ENCODE assay signal across 10 cellular contexts in genomic region chr1:89611721-89612120, GRCh38. TPM values are rescaled to one million over a fixed set of nuclear protein-coding genes. Genes with fewer than 3 reads are reported as not detected.
DNase-seq lines count a peak whose midpoint lies in the region; ATAC-seq and TF ChIP-seq lines count a peak whose summit lies in the region.
"Had no signal": no experiment of that assay in that cellular context is flagged by ENCODE, and none has a peak within 500 bp of the region (broad histone marks: within the 10 kb centered on the region; RNA-seq: fewer than 3 reads in every experiment).

No MANE protein-coding gene starts in this region.

- TF ChIP-seq CTCF in WTC11 (IDR thresholded peaks at IDR 0.05): no peak

- ATAC-seq in GM18861 (IDR thresholded peaks at IDR 0.05; ENCODE audit: unreplicated experiment): peak; percentile 95
- peak; percentile 96 for ATAC-seq in GM21447 (IDR thresholded peaks at IDR 0.05; ENCODE audit: unreplicated experiment)
- peak; percentile 96 for ATAC-seq in HG03139 (IDR thresholded peaks at IDR 0.05; ENCODE audit: unreplicated experiment)
- ATAC-seq in central memory CD8-positive, alpha-beta T cell (replicated peaks; ENCODE audit: extremely low read depth, poor library complexity, severe bottlenecking): no peak
- no peak for ATAC-seq in WTC11

- CTCF ChIA-PET in WTC11 (lab: Charles Lee): interaction anchor here (1.1 to 1.4 kb wide), 2 partner anchors 128 to 151 kb away, joined by 3 to 8 read pairs; no protein-coding TSS in a partner anchor

- H3K4me3 Mint-ChIP-seq in central memory CD8-positive, alpha-beta T cell: peak overlapping the region; percentile 85
- H3K4me3 Mint-ChIP-seq in WTC11: no peak overlapping the region

- peaks cover 74% of the 10 kb centered on the region for H3K4me1 Mint-ChIP-seq in central memory CD8-positive, alpha-beta T cell
- H3K4me1 Mint-ChIP-seq in WTC11: peaks cover 8% of the 10 kb centered on the region

- DNase-seq in central memory CD8-positive, alpha-beta T cell (ENCODE audit: low spot score in 2 of 2): no peak
- DNase-seq in cortex of kidney (lab: John Stamatoyannopoulos, UW) (no peak), RPMI8226 (no peak), NAMALWA (ENCODE audit: low spot score) (no peak), WTC11 (ENCODE audit: low spot score) (no peak)
- DNase-seq: hypothalamus, IMR-90 had no signal

- H3K27me3 Mint-ChIP-seq in central memory CD8-positive, alpha-beta T cell: no peaks in the 10 kb centered on the region
- no peaks in the 10 kb centered on the region for H3K27me3 Mint-ChIP-seq in WTC11 (ENCODE audit: low read depth)

- peaks cover 21% of the 10 kb centered on the region for H3K36me3 Mint-ChIP-seq in central memory CD8-positive, alpha-beta T cell (ENCODE audit: insufficient read depth)
- peaks cover 10% of the 10 kb centered on the region for H3K36me3 Mint-ChIP-seq in WTC11

- H3K9me3 Mint-ChIP-seq in central memory CD8-positive, alpha-beta T cell: no peaks in the 10 kb centered on the region
- peaks cover 5% of the 10 kb centered on the region for H3K9me3 Mint-ChIP-seq in WTC11

- POLR2A ChIA-PET in WTC11 (lab: Charles Lee): no interaction called here

- peak overlapping the region; percentile 98 for H3K27ac Mint-ChIP-seq in central memory CD8-positive, alpha-beta T cell (ENCODE audit: low read depth)
- no peak overlapping the region for H3K27ac Mint-ChIP-seq in WTC11

TF ChIP-seq in WTC11, 78 proteins besides CTCF, POLR2A, EP300 and RAD21:
- TF ChIP-seq, protein P1, sequence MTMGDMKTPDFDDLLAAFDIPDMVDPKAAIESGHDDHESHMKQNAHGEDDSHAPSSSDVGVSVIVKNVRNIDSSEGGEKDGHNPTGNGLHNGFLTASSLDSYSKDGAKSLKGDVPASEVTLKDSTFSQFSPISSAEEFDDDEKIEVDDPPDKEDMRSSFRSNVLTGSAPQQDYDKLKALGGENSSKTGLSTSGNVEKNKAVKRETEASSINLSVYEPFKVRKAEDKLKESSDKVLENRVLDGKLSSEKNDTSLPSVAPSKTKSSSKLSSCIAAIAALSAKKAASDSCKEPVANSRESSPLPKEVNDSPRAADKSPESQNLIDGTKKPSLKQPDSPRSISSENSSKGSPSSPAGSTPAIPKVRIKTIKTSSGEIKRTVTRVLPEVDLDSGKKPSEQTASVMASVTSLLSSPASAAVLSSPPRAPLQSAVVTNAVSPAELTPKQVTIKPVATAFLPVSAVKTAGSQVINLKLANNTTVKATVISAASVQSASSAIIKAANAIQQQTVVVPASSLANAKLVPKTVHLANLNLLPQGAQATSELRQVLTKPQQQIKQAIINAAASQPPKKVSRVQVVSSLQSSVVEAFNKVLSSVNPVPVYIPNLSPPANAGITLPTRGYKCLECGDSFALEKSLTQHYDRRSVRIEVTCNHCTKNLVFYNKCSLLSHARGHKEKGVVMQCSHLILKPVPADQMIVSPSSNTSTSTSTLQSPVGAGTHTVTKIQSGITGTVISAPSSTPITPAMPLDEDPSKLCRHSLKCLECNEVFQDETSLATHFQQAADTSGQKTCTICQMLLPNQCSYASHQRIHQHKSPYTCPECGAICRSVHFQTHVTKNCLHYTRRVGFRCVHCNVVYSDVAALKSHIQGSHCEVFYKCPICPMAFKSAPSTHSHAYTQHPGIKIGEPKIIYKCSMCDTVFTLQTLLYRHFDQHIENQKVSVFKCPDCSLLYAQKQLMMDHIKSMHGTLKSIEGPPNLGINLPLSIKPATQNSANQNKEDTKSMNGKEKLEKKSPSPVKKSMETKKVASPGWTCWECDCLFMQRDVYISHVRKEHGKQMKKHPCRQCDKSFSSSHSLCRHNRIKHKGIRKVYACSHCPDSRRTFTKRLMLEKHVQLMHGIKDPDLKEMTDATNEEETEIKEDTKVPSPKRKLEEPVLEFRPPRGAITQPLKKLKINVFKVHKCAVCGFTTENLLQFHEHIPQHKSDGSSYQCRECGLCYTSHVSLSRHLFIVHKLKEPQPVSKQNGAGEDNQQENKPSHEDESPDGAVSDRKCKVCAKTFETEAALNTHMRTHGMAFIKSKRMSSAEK (CRISPR knock-in tag; IDR thresholded peaks at IDR 0.05; ENCODE audit: borderline replicate concordance): no peak

RNA-seq across cellular contexts. Expression of gene LRRC8C, which starts 21.2 kb away (rescaled TPM):
- 1.8 to 2.2 TPM (median 2.1 TPM) in 3 replicates for total RNA-seq in WTC11 (2021)

Comparison
In these comparisons a context has a peak if more than half of its experiments do, and no peak if none do; other contexts are left out.
1. ATAC-seq: peak in GM18861 (single experiment), GM21447 (single experiment) and HG03139 (single experiment); none in central memory CD8-positive, alpha-beta T cell (single experiment) and WTC11 (single experiment).